26 cellular contexts compared by ENCODE assay signal in genomic region chr13:43596924-43597598, GRCh38.
A peak's percentile ranks its signal among the peaks of the same experiment; 100 is the strongest.
DNase-seq lines count a peak whose midpoint lies in the region; ATAC-seq and TF ChIP-seq lines count a peak whose summit lies in the region.
"Had no signal": no experiment of that assay in that cellular context is flagged by ENCODE, and none has a peak within 500 bp of the region (broad histone marks: within the 10 kb centered on the region; RNA-seq: fewer than 3 reads in every experiment).

No MANE protein-coding gene starts in this region.

- no peaks in the 10 kb centered on the region for H3K36me3 ChIP-seq in mammary epithelial cell (ENCODE audit: insufficient read depth, low read length)
- H3K36me3 ChIP-seq: BE2C, HAP-1, MG63 had no signal

- CTCF ChIA-PET in activated CD4-positive, alpha-beta T cell treated with anti-CD3 and anti-CD28 coated beads for 36 hours (lab: Charles Lee) = no interaction called here
- CTCF ChIA-PET in mammary epithelial cell (lab: Charles Lee; ENCODE audit: low non-redundant PET) = no interaction called here

- peak overlapping the region; percentile 65 for H3K27ac Mint-ChIP-seq in activated CD4-positive, alpha-beta T cell treated with anti-CD3 and anti-CD28 coated beads for 36 hours
- peak overlapping the region in 1 of 2 donors; percentile 43 for H3K27ac Mint-ChIP-seq in stimulated activated naive CD8-positive, alpha-beta T cell treated with anti-CD3 and anti-CD28 coated beads, Interleukin-15, amount 100 ng/mL, for 72 hours
- H3K27ac Mint-ChIP-seq: CD14-positive monocyte; CD8-positive, alpha-beta memory T cell; HFFc6 had no signal

- no peak overlapping the region for H3K4me2 ChIP-seq in mammary epithelial cell (ENCODE audit: insufficient read depth, low read depth, low read length)

- WGBS in mammary epithelial cell (ENCODE audit: low coverage, missing lambda C conversion rate) = 86% methylated on average over 5 of the region's 7 CpGs

- H3K9me3 Mint-ChIP-seq in activated CD4-positive, alpha-beta T cell treated with anti-CD3 and anti-CD28 coated beads for 36 hours (ENCODE audit: low read depth) = peaks cover 2% of the 10 kb centered on the region
- no peaks in the 10 kb centered on the region for H3K9me3 Mint-ChIP-seq in activated T-cell treated with anti-CD3 and anti-CD28 coated beads, Interleukin-2, amount 50 U/mL, for 4 hours
- H3K9me3 Mint-ChIP-seq in stimulated activated naive CD8-positive, alpha-beta T cell treated with anti-CD3 and anti-CD28 coated beads, Interleukin-15, amount 100 ng/mL, for 72 hours = no peaks in the 10 kb centered on the region
- H3K9me3 Mint-ChIP-seq: HFFc6 had no signal

- H3K4me3 Mint-ChIP-seq in activated CD4-positive, alpha-beta T cell treated with anti-CD3 and anti-CD28 coated beads for 36 hours = no peak overlapping the region
- H3K4me3 Mint-ChIP-seq in activated T-cell treated with anti-CD3 and anti-CD28 coated beads, Interleukin-2, amount 50 U/mL, for 4 hours = no peak overlapping the region
- H3K4me3 Mint-ChIP-seq in stimulated activated naive CD8-positive, alpha-beta T cell treated with anti-CD3 and anti-CD28 coated beads, Interleukin-15, amount 100 ng/mL, for 72 hours = no peak overlapping the region
- H3K4me3 Mint-ChIP-seq: CD14-positive monocyte; CD8-positive, alpha-beta memory T cell; HFFc6 had no signal

- H3K4me1 Mint-ChIP-seq in activated CD4-positive, alpha-beta T cell treated with anti-CD3 and anti-CD28 coated beads for 36 hours = peaks cover 18% of the 10 kb centered on the region
- H3K4me1 Mint-ChIP-seq in activated T-cell treated with anti-CD3 and anti-CD28 coated beads, Interleukin-2, amount 50 U/mL, for 4 hours (ENCODE audit: low read depth) = no peaks in the 10 kb centered on the region
- peaks cover 16% of the 10 kb centered on the region for H3K4me1 Mint-ChIP-seq in stimulated activated naive CD8-positive, alpha-beta T cell treated with anti-CD3 and anti-CD28 coated beads, Interleukin-15, amount 100 ng/mL, for 72 hours
- H3K4me1 Mint-ChIP-seq: CD14-positive monocyte; CD8-positive, alpha-beta memory T cell had no signal

- no peak for TF ChIP-seq CTCF in mammary epithelial cell (conservative IDR thresholded peaks at IDR 0.05 in 1 of 2, IDR thresholded peaks at IDR 0.05 in 1 of 2; ENCODE audit: extremely low read depth in 1 of 2, insufficient read depth in 1 of 2, low read depth in 1 of 2, low read length in 2 of 2)

- no peaks in the 10 kb centered on the region for H3K9me3 ChIP-seq in mammary epithelial cell (replicated peaks; ENCODE audit: insufficient read depth, low read length)
- H3K9me3 ChIP-seq: BE2C, HAP-1, MG63 had no signal

- in situ Hi-C loops in mammary epithelial cell (cut with MboI; ENCODE audit: low sequenced_read_pairs in 2 of 2) = no loop called here

- no peak overlapping the region for H3K4me3 ChIP-seq in mammary epithelial cell (replicated peaks in 1 of 3; ENCODE audit: insufficient read depth in 1 of 3, low read depth in 2 of 3, low read length in 3 of 3)
- H3K4me3 ChIP-seq: HAP-1, MG63 had no signal

- no peaks in the 10 kb centered on the region for H3K79me2 ChIP-seq in mammary epithelial cell (ENCODE audit: insufficient read depth, low read length)

- H3K36me3 Mint-ChIP-seq in activated CD4-positive, alpha-beta T cell treated with anti-CD3 and anti-CD28 coated beads for 36 hours (ENCODE audit: low read depth) = no peaks in the 10 kb centered on the region
- no peaks in the 10 kb centered on the region for H3K36me3 Mint-ChIP-seq in activated T-cell treated with anti-CD3 and anti-CD28 coated beads, Interleukin-2, amount 50 U/mL, for 4 hours (ENCODE audit: insufficient read depth)
- H3K36me3 Mint-ChIP-seq: CD14-positive monocyte; CD8-positive, alpha-beta memory T cell had no signal

- intact Hi-C loops in activated CD4-positive, alpha-beta T cell treated with anti-CD3 and anti-CD28 coated beads for 36 hours (cut with DNase I, micrococcal nuclease) = loop anchor here (5.0 to 10.0 kb wide), 3 partner anchors 95 to 200 kb away; no protein-coding TSS in a partner anchor
- intact Hi-C loops in mammary epithelial cell (cut with micrococcal nuclease) = no loop called here

- peak; percentile 90 for ATAC-seq in activated CD4-positive, alpha-beta T cell treated with anti-CD3 and anti-CD28 coated beads for 36 hours
- peak; percentile 21 to 68 for ATAC-seq in activated T-cell treated with anti-CD3 and anti-CD28 coated beads, Interleukin-2, amount 50 U/mL, for 4 hours
- ATAC-seq in stimulated activated naive CD8-positive, alpha-beta T cell treated with anti-CD3 and anti-CD28 coated beads, Interleukin-15, amount 100 ng/mL, for 72 hours = peak; percentile 66
- no peak for ATAC-seq in stimulated activated naive CD8-positive, alpha-beta T cell treated with anti-CD3 and anti-CD28 coated beads, Interleukin-15, Interleukin-2, amounts not matched to agents 100 U/mL and 50 U/mL, for 24 hours

- no peak overlapping the region for H3K27ac ChIP-seq in mammary epithelial cell (ENCODE audit: insufficient read depth, low read depth, low read length)

- no peak overlapping the region for H2AFZ ChIP-seq in mammary epithelial cell (ENCODE audit: low read depth, low read length)

- no peak overlapping the region for H3K9ac ChIP-seq in mammary epithelial cell (ENCODE audit: insufficient read depth, low read length)

- POLR2A ChIA-PET in activated CD4-positive, alpha-beta T cell treated with anti-CD3 and anti-CD28 coated beads for 36 hours (lab: Charles Lee) = no interaction called here

- no peaks in the 10 kb centered on the region for H3K27me3 ChIP-seq in mammary epithelial cell (ENCODE audit: insufficient read depth, low read length)
- H3K27me3 ChIP-seq: BE2C, MG63 had no signal

- BruUV-seq in mammary epithelial cell (replicated peaks; lab: Mats Ljungman, UMichigan) = no TSS peak

- DNase-seq in activated CD4-positive, alpha-beta T cell treated with anti-CD3 and anti-CD28 coated beads for 36 hours = peak; percentile 20
- DNase-seq in activated CD4-positive, alpha-beta T cell treated with anti-CD3 and anti-CD28 coated beads, Interleukin-2, amount 50 U/mL, for 48 hours = no peak
- no peak for DNase-seq in activated T-cell treated with anti-CD3 and anti-CD28 coated beads, Interleukin-2, amount 50 U/mL, for 4 hours
- DNase-seq in activated T-cell treated with anti-CD3 and anti-CD28 coated beads for 4 hours (no peak), superior temporal gyrus (ENCODE audit: extremely low spot score) (peak; percentile 3), mammary epithelial cell (no peak)
- DNase-seq in stimulated activated naive CD8-positive, alpha-beta T cell treated with anti-CD3 and anti-CD28 coated beads, Interleukin-15, amount 100 ng/mL, for 72 hours = no peak
- DNase-seq in stimulated activated naive CD8-positive, alpha-beta T cell treated with anti-CD3 and anti-CD28 coated beads, Interleukin-15, Interleukin-2, amounts not matched to agents 100 U/mL and 50 U/mL, for 24 hours = no peak
- DNase-seq: 8988T; ACHN; BE2C; CD8-positive, alpha-beta memory T cell; DMS 273 treated with DMSO at 0.1 percent for 48 hours; DMS79; EL; GF-D8; GOT3; HFFc6; KBM-7; MG63; NCI-H2029; NCI-H446; NCI-H524 treated with DMSO at 0.1 percent for 48 hours; NCI-H774 had no signal

- peaks cover 4% of the 10 kb centered on the region for H3K27me3 Mint-ChIP-seq in activated CD4-positive, alpha-beta T cell treated with anti-CD3 and anti-CD28 coated beads for 36 hours
- peaks cover 4% of the 10 kb centered on the region for H3K27me3 Mint-ChIP-seq in activated T-cell treated with anti-CD3 and anti-CD28 coated beads, Interleukin-2, amount 50 U/mL, for 4 hours (ENCODE audit: low read depth)
- no peaks in the 10 kb centered on the region for H3K27me3 Mint-ChIP-seq in stimulated activated naive CD8-positive, alpha-beta T cell treated with anti-CD3 and anti-CD28 coated beads, Interleukin-15, amount 100 ng/mL, for 72 hours
- H3K27me3 Mint-ChIP-seq: CD8-positive, alpha-beta memory T cell had no signal

- no peaks in the 10 kb centered on the region for H4K20me1 ChIP-seq in mammary epithelial cell (ENCODE audit: insufficient read depth, low read length)

- H3K4me1 ChIP-seq in mammary epithelial cell (ENCODE audit: insufficient read depth, low read length) = no peaks in the 10 kb centered on the region
- H3K4me1 ChIP-seq: HAP-1 had no signal

- dilution Hi-C loops in mammary epithelial cell (cut with HindIII; ENCODE audit: low sequenced_read_pairs) = no loop called here

Comparison
In these comparisons a context has a peak if more than half of its experiments do, and no peak if none do; other contexts are left out.
1. DNase-seq: peak in activated CD4-positive, alpha-beta T cell treated with anti-CD3 and anti-CD28 coated beads for 36 hours (single experiment) and superior temporal gyrus (single experiment); none in activated CD4-positive, alpha-beta T cell treated with anti-CD3 and anti-CD28 coated beads, Interleukin-2, amount 50 U/mL, for 48 hours (0 of 2), activated T-cell treated with anti-CD3 and anti-CD28 coated beads, Interleukin-2, amount 50 U/mL, for 4 hours (single experiment), activated T-cell treated with anti-CD3 and anti-CD28 coated beads for 4 hours (single experiment), stimulated activated naive CD8-positive, alpha-beta T cell treated with anti-CD3 and anti-CD28 coated beads, Interleukin-15, amount 100 ng/mL, for 72 hours (0 of 2), stimulated activated naive CD8-positive, alpha-beta T cell treated with anti-CD3 and anti-CD28 coated beads, Interleukin-15, Interleukin-2, amounts not matched to agents 100 U/mL and 50 U/mL, for 24 hours (single experiment) and mammary epithelial cell (single experiment).